ENCODE assay signal across 1 cellular context in the genomic region with DNA sequence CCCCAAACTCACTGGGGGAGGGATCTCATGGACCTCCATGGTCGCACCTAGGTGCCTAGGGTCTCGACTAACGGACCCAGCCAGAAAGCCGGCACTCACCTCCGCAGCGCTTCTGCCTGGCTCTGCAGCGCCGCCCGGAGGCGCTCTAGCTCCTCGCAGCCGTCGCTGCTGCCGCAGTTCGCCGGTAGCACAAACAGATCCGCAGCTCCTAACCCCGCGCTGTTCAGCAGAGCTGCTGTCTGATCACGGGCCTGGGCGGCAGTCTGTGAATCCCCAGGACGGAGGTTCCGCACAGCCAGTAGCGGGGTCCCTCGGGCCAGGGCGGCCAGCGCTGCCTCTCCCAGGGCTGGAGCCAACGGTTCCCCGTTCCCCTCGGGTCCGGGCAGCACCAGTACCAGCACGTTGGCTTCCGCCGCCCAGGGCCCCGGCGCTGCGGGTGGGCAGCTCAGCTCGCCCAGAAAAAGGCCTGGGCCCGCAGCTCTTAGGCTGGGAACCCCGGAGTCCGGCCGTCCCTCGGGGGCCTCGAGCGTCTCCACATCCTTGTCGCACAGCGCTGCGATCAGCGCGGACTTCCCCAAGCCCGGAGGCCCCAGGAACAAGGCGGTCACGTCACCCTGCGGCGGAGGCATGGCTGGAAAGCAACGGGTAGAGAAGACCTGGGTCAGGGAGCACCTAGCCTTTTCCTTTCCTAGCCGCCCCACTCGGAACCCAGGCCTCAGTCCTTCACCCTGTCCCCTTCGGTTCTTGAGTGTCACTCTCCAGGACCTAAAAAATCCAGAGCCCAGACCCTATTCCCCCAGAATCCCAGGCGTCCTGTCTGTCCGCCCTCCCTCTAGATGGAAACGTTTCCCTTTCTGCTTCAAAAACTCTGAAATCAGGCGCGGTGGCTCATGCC.
A peak's percentile ranks its signal among the peaks of the same experiment; 100 is the strongest.
TF ChIP-seq lines count a peak whose summit lies in the region.

No MANE protein-coding gene starts in this region.

TF ChIP-seq in K562, 482 proteins besides CTCF, POLR2A, EP300 and RAD21 (continues in another document):
- TF ChIP-seq, protein P1, sequence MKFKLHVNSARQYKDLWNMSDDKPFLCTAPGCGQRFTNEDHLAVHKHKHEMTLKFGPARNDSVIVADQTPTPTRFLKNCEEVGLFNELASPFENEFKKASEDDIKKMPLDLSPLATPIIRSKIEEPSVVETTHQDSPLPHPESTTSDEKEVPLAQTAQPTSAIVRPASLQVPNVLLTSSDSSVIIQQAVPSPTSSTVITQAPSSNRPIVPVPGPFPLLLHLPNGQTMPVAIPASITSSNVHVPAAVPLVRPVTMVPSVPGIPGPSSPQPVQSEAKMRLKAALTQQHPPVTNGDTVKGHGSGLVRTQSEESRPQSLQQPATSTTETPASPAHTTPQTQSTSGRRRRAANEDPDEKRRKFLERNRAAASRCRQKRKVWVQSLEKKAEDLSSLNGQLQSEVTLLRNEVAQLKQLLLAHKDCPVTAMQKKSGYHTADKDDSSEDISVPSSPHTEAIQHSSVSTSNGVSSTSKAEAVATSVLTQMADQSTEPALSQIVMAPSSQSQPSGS (CRISPR knock-in tag; IDR thresholded peaks at IDR 0.05): 0 out of 2 replicates have a peak, but pooled peaks have one; percentile 9
- TF ChIP-seq PHTF2 (CRISPR knock-in tag; IDR thresholded peaks at IDR 0.05) (no peak), HDAC6 (IDR thresholded peaks at IDR 0.05; ENCODE audit: low read depth, low read length) (no peak), RCOR1 (IDR thresholded peaks at IDR 0.05; ENCODE audit: borderline replicate concordance in 1 of 2, low read depth in 2 of 2, low read length in 2 of 2) (0 out of 4 replicates have a peak, but pooled peaks of 1 of the 2 experiments have one; percentile 14), SNAPC5 (CRISPR knock-in tag; IDR thresholded peaks at IDR 0.05) (no peak), CEBPG (CRISPR knock-in tag; IDR thresholded peaks at IDR 0.05) (no peak), CEBPG (tag; conservative IDR thresholded peaks at IDR 0.05 in 1 of 2, IDR thresholded peaks at IDR 0.05 in 1 of 2) (no peak), TGIF2 (CRISPR knock-in tag; IDR thresholded peaks at IDR 0.05) (no peak), KDM5B (IDR thresholded peaks at IDR 0.05; ENCODE audit: insufficient replicate concordance, low read depth, low read length) (no peak), FOXM1 (IDR thresholded peaks at IDR 0.05; ENCODE audit: low read depth) (no peak), FOXM1 (CRISPR knock-in tag; IDR thresholded peaks at IDR 0.05; ENCODE audit: low read depth) (no peak), TAF1 (IDR thresholded peaks at IDR 0.05; ENCODE audit: control insufficient read depth, extremely low read depth, insufficient read depth, low read length, severe bottlenecking) (peak; percentile 10), GABPB2 (CRISPR knock-in tag; conservative IDR thresholded peaks at IDR 0.05) (no peak), ZNF134 (CRISPR knock-in tag; conservative IDR thresholded peaks at IDR 0.05) (no peak), SRF (CRISPR knock-in tag; IDR thresholded peaks at IDR 0.05) (no peak), ZFX (CRISPR knock-in tag; IDR thresholded peaks at IDR 0.05) (peak; percentile 79), HDAC2 (IDR thresholded peaks at IDR 0.05) (no peak), KDM2B (CRISPR knock-in tag; IDR thresholded peaks at IDR 0.05) (no peak), NRF1 (conservative IDR thresholded peaks at IDR 0.05 in 1 of 2, IDR thresholded peaks at IDR 0.05 in 1 of 2) (peak; percentile 14 to 31; a peak in 1 of 4 replicates), DEAF1 (CRISPR knock-in tag; IDR thresholded peaks at IDR 0.05) (peak; percentile 42; the same call in 1 of the 2 replicates), PHF20 (IDR thresholded peaks at IDR 0.05; ENCODE audit: partially characterized antibody) (peak; percentile 18), PURB (CRISPR knock-in tag; IDR thresholded peaks at IDR 0.05; ENCODE audit: low read depth) (no peak), GATA2 (CRISPR knock-in tag; IDR thresholded peaks at IDR 0.05) (no peak), KLF10 (CRISPR knock-in tag; IDR thresholded peaks at IDR 0.05) (no peak), DACH1 (IDR thresholded peaks at IDR 0.05; ENCODE audit: partially characterized antibody) (no peak), POLR2H (tag; IDR thresholded peaks at IDR 0.05; ENCODE audit: low read depth) (no peak), HNRNPH1 (optimal IDR thresholded peaks at IDR 0.05; ENCODE audit: low read depth, low read length) (no peak), OTX1 (CRISPR knock-in tag; IDR thresholded peaks at IDR 0.05) (no peak), SMC3 (conservative IDR thresholded peaks at IDR 0.05; ENCODE audit: insufficient read depth, low read depth, low read length) (no peak; the same call in 1 of the 2 replicates), ETV5 (CRISPR knock-in tag; IDR thresholded peaks at IDR 0.05; ENCODE audit: low read depth) (0 out of 2 replicates have a peak, but pooled peaks have one; percentile 55), KAT8 (IDR thresholded peaks at IDR 0.05; ENCODE audit: low read depth) (no peak), MED1 (CRISPR knock-in tag; IDR thresholded peaks at IDR 0.05; ENCODE audit: borderline replicate concordance) (no peak), SMAD3 (CRISPR knock-in tag; conservative IDR thresholded peaks at IDR 0.05) (no peak), ZNF584 (CRISPR knock-in tag; IDR thresholded peaks at IDR 0.05; ENCODE audit: low read depth) (no peak), FIP1L1 (IDR thresholded peaks at IDR 0.05; ENCODE audit: low read depth, low read length, poor library complexity, severe bottlenecking) (peak; percentile 55), ZNF639 (CRISPR knock-in tag; conservative IDR thresholded peaks at IDR 0.05 in 1 of 2, IDR thresholded peaks at IDR 0.05 in 1 of 2) (no peak)
- TF ChIP-seq, protein P2, sequence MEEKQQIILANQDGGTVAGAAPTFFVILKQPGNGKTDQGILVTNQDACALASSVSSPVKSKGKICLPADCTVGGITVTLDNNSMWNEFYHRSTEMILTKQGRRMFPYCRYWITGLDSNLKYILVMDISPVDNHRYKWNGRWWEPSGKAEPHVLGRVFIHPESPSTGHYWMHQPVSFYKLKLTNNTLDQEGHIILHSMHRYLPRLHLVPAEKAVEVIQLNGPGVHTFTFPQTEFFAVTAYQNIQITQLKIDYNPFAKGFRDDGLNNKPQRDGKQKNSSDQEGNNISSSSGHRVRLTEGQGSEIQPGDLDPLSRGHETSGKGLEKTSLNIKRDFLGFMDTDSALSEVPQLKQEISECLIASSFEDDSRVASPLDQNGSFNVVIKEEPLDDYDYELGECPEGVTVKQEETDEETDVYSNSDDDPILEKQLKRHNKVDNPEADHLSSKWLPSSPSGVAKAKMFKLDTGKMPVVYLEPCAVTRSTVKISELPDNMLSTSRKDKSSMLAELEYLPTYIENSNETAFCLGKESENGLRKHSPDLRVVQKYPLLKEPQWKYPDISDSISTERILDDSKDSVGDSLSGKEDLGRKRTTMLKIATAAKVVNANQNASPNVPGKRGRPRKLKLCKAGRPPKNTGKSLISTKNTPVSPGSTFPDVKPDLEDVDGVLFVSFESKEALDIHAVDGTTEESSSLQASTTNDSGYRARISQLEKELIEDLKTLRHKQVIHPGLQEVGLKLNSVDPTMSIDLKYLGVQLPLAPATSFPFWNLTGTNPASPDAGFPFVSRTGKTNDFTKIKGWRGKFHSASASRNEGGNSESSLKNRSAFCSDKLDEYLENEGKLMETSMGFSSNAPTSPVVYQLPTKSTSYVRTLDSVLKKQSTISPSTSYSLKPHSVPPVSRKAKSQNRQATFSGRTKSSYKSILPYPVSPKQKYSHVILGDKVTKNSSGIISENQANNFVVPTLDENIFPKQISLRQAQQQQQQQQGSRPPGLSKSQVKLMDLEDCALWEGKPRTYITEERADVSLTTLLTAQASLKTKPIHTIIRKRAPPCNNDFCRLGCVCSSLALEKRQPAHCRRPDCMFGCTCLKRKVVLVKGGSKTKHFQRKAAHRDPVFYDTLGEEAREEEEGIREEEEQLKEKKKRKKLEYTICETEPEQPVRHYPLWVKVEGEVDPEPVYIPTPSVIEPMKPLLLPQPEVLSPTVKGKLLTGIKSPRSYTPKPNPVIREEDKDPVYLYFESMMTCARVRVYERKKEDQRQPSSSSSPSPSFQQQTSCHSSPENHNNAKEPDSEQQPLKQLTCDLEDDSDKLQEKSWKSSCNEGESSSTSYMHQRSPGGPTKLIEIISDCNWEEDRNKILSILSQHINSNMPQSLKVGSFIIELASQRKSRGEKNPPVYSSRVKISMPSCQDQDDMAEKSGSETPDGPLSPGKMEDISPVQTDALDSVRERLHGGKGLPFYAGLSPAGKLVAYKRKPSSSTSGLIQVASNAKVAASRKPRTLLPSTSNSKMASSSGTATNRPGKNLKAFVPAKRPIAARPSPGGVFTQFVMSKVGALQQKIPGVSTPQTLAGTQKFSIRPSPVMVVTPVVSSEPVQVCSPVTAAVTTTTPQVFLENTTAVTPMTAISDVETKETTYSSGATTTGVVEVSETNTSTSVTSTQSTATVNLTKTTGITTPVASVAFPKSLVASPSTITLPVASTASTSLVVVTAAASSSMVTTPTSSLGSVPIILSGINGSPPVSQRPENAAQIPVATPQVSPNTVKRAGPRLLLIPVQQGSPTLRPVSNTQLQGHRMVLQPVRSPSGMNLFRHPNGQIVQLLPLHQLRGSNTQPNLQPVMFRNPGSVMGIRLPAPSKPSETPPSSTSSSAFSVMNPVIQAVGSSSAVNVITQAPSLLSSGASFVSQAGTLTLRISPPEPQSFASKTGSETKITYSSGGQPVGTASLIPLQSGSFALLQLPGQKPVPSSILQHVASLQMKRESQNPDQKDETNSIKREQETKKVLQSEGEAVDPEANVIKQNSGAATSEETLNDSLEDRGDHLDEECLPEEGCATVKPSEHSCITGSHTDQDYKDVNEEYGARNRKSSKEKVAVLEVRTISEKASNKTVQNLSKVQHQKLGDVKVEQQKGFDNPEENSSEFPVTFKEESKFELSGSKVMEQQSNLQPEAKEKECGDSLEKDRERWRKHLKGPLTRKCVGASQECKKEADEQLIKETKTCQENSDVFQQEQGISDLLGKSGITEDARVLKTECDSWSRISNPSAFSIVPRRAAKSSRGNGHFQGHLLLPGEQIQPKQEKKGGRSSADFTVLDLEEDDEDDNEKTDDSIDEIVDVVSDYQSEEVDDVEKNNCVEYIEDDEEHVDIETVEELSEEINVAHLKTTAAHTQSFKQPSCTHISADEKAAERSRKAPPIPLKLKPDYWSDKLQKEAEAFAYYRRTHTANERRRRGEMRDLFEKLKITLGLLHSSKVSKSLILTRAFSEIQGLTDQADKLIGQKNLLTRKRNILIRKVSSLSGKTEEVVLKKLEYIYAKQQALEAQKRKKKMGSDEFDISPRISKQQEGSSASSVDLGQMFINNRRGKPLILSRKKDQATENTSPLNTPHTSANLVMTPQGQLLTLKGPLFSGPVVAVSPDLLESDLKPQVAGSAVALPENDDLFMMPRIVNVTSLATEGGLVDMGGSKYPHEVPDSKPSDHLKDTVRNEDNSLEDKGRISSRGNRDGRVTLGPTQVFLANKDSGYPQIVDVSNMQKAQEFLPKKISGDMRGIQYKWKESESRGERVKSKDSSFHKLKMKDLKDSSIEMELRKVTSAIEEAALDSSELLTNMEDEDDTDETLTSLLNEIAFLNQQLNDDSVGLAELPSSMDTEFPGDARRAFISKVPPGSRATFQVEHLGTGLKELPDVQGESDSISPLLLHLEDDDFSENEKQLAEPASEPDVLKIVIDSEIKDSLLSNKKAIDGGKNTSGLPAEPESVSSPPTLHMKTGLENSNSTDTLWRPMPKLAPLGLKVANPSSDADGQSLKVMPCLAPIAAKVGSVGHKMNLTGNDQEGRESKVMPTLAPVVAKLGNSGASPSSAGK (IDR thresholded peaks at IDR 0.05): 0 out of 2 replicates have a peak, but pooled peaks have one; percentile 4
- TF ChIP-seq, protein P3, sequence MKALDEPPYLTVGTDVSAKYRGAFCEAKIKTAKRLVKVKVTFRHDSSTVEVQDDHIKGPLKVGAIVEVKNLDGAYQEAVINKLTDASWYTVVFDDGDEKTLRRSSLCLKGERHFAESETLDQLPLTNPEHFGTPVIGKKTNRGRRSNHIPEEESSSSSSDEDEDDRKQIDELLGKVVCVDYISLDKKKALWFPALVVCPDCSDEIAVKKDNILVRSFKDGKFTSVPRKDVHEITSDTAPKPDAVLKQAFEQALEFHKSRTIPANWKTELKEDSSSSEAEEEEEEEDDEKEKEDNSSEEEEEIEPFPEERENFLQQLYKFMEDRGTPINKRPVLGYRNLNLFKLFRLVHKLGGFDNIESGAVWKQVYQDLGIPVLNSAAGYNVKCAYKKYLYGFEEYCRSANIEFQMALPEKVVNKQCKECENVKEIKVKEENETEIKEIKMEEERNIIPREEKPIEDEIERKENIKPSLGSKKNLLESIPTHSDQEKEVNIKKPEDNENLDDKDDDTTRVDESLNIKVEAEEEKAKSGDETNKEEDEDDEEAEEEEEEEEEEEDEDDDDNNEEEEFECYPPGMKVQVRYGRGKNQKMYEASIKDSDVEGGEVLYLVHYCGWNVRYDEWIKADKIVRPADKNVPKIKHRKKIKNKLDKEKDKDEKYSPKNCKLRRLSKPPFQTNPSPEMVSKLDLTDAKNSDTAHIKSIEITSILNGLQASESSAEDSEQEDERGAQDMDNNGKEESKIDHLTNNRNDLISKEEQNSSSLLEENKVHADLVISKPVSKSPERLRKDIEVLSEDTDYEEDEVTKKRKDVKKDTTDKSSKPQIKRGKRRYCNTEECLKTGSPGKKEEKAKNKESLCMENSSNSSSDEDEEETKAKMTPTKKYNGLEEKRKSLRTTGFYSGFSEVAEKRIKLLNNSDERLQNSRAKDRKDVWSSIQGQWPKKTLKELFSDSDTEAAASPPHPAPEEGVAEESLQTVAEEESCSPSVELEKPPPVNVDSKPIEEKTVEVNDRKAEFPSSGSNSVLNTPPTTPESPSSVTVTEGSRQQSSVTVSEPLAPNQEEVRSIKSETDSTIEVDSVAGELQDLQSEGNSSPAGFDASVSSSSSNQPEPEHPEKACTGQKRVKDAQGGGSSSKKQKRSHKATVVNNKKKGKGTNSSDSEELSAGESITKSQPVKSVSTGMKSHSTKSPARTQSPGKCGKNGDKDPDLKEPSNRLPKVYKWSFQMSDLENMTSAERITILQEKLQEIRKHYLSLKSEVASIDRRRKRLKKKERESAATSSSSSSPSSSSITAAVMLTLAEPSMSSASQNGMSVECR (CRISPR knock-in tag; IDR thresholded peaks at IDR 0.05): no peak; the same call in 1 of the 2 replicates
